ENCODE assay signal across 9 cellular contexts in the genomic region with DNA sequence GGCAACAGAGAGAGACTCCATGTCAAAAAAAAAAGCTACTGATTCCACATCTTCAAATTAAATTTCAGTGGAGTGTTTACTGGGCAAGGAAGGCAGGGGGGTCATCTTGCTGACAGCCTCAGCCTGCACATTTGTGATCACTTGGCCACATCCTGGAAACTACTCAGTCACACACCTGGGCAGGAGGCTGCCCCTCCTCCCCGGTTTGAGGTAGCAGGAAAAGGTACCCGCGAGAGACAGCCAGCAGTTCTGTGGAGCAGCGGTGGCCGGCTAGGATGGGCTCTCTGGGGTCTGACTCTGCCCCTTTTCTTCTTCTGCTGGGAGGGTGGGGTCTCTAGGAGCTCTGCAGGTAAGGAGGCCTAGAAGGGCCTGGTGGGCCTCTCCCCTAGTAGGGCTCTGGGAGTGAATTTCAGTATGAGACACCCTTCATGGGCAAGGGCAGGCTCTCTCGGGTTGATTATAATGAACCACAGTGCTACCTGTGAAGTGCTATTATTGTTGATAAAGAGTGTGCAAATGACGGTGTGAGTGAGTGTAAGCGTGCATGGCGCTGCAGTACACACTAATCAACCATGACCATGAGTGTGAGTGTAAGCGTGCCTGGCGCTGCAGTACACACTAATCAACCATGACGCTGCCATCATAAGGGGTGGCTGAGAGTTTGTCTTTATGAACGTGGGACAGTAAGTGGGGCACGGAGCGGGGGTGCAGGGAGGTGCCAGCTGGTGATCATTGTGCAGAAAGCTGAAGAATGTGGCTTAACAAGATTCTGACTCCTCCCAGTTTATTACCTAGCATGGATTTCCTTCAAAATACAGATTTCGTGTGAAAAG. TPM values are rescaled to one million over a fixed set of nuclear protein-coding genes. Genes with fewer than 3 reads are reported as not detected.
DNase-seq lines count a peak whose midpoint lies in the region; ATAC-seq and TF ChIP-seq lines count a peak whose summit lies in the region.
"Not testable (repeated sequence)": the region's sequence is repeated elsewhere in the genome, so short reads cannot be mapped to it uniquely, and the experiment has no call there.
"Had no signal": no experiment of that assay in that cellular context is flagged by ENCODE, and none has a peak within 500 bp of the region (broad histone marks: within the 10 kb centered on the region; RNA-seq: fewer than 3 reads in every experiment).

No MANE protein-coding gene starts in this region.

- H3K36me3 ChIP-seq in lower lobe of right lung: not testable (repeated sequence)

- H3K4me1 Mint-ChIP-seq in activated CD4-positive, alpha-beta memory T cell treated with anti-CD3 and anti-CD28 coated beads for 36 hours (ENCODE audit: low read depth): peaks cover 24% of the 10 kb centered on the region
- peaks cover 21% of the 10 kb centered on the region for H3K4me1 Mint-ChIP-seq in activated naive CD4-positive, alpha-beta T cell treated with anti-CD3 and anti-CD28 coated beads, Interleukin-2, amount 10 ng/mL, durations not matched to agents 7 days and 5 days

- CTCF ChIA-PET in activated CD4-positive, alpha-beta memory T cell treated with anti-CD3 and anti-CD28 coated beads for 36 hours (lab: Charles Lee); activated naive CD4-positive, alpha-beta T cell treated with anti-CD3 and anti-CD28 coated beads, Interleukin-2, amount 10 ng/mL, durations not matched to agents 7 days and 5 days (lab: Charles Lee): not testable (repeated sequence)

- H3K9me3 Mint-ChIP-seq in activated CD4-positive, alpha-beta memory T cell treated with anti-CD3 and anti-CD28 coated beads for 36 hours: not testable (repeated sequence)
- H3K9me3 Mint-ChIP-seq in activated naive CD4-positive, alpha-beta T cell treated with anti-CD3 and anti-CD28 coated beads, Interleukin-2, amount 10 ng/mL, durations not matched to agents 7 days and 5 days: peaks cover 14% of the 10 kb centered on the region

- H3K27me3 Mint-ChIP-seq in activated CD4-positive, alpha-beta memory T cell treated with anti-CD3 and anti-CD28 coated beads for 36 hours; activated naive CD4-positive, alpha-beta T cell treated with anti-CD3 and anti-CD28 coated beads, Interleukin-2, amount 10 ng/mL, durations not matched to agents 7 days and 5 days: not testable (repeated sequence)

- intact Hi-C loops in activated CD4-positive, alpha-beta memory T cell treated with anti-CD3 and anti-CD28 coated beads for 36 hours (cut with micrococcal nuclease); lower lobe of right lung (cut with DNase I): not testable (repeated sequence)

- H3K27ac ChIP-seq in lower lobe of right lung: not testable (repeated sequence)

- DNase-seq in DMS79 treated with DMSO at 0.1 percent for 48 hours (lab: John Stamatoyannopoulos, UW): peak; percentile 88
- DNase-seq in NCI-H510A treated with DMSO at 0.1 percent for 48 hours (lab: John Stamatoyannopoulos, UW): peak; percentile 50
- DNase-seq in activated CD4-positive, alpha-beta memory T cell treated with anti-CD3 and anti-CD28 coated beads for 36 hours: peak; percentile 58
- DNase-seq in activated naive CD4-positive, alpha-beta T cell treated with anti-CD3 and anti-CD28 coated beads, Interleukin-2, amount 10 ng/mL, durations not matched to agents 7 days and 5 days: peak; percentile 46
- DNase-seq in epithelial cell of esophagus (ENCODE audit: low read depth): peak; percentile 31
- not testable (repeated sequence) for DNase-seq in lower lobe of right lung
- peak; percentile 26 for DNase-seq in renal cortical epithelial cell (ENCODE audit: low read depth)
- peak; percentile 48 for DNase-seq in ureter (ENCODE audit: low spot score)

- not testable (repeated sequence) for H3K4me3 Mint-ChIP-seq in activated CD4-positive, alpha-beta memory T cell treated with anti-CD3 and anti-CD28 coated beads for 36 hours; activated naive CD4-positive, alpha-beta T cell treated with anti-CD3 and anti-CD28 coated beads, Interleukin-2, amount 10 ng/mL, durations not matched to agents 7 days and 5 days

- H3K9me3 ChIP-seq in lower lobe of right lung: not testable (repeated sequence)

- H3K27me3 ChIP-seq in lower lobe of right lung (ENCODE audit: low read depth): not testable (repeated sequence)

- not testable (repeated sequence) for H3K27ac Mint-ChIP-seq in activated CD4-positive, alpha-beta memory T cell treated with anti-CD3 and anti-CD28 coated beads for 36 hours; activated naive CD4-positive, alpha-beta T cell treated with anti-CD3 and anti-CD28 coated beads, Interleukin-2, amount 10 ng/mL, durations not matched to agents 7 days and 5 days

- TF ChIP-seq CTCF in epithelial cell of esophagus (IDR thresholded peaks at IDR 0.05; ENCODE audit: insufficient read depth, low read depth, low read length, missing control alignments); lower lobe of right lung (IDR thresholded peaks at IDR 0.05): not testable (repeated sequence)

- not testable (repeated sequence) for H3K36me3 Mint-ChIP-seq in activated CD4-positive, alpha-beta memory T cell treated with anti-CD3 and anti-CD28 coated beads for 36 hours; activated naive CD4-positive, alpha-beta T cell treated with anti-CD3 and anti-CD28 coated beads, Interleukin-2, amount 10 ng/mL, durations not matched to agents 7 days and 5 days

- ATAC-seq in lower lobe of right lung: peak; percentile 72 to 80

- H3K4me1 ChIP-seq in lower lobe of right lung: not testable (repeated sequence)

- POLR2A ChIA-PET in activated CD4-positive, alpha-beta memory T cell treated with anti-CD3 and anti-CD28 coated beads for 36 hours (lab: Charles Lee): not testable (repeated sequence)

- H3K4me3 ChIP-seq in epithelial cell of esophagus (ENCODE audit: low read length); lower lobe of right lung: not testable (repeated sequence)

RNA-seq across cellular contexts. Expression of a gene that starts 31.1 kb away (rescaled TPM):
- under 1 TPM; 0.48 to 0.59 TPM for total RNA-seq in activated CD4-positive, alpha-beta memory T cell treated with anti-CD3 and anti-CD28 coated beads for 36 hours
- total RNA-seq in lower lobe of right lung (91.6 TPM), renal cortical epithelial cell (not detected in 2 replicates), ureter (60.0 TPM)
- total RNA-seq: endodermal cell had no signal

Comparison
In these comparisons a context has a peak if more than half of its experiments do, and no peak if none do; other contexts are left out.
1. RNA of a gene that starts 31.1 kb away (total RNA-seq): 91.6 TPM in lower lobe of right lung (single experiment) and 60.0 TPM in ureter (single experiment); 0.48 to 0.59 TPM in activated CD4-positive, alpha-beta memory T cell treated with anti-CD3 and anti-CD28 coated beads for 36 hours and not detected in renal cortical epithelial cell; every median in the first group is over 10 times any median in the second.